8 cellular contexts compared by ENCODE assay signal in genomic region chr11:43419460-43419859, GRCh38.
DNase-seq lines count a peak whose midpoint lies in the region; ATAC-seq and TF ChIP-seq lines count a peak whose summit lies in the region.

No MANE protein-coding gene starts in this region.

- H3K4me3 Mint-ChIP-seq in naive thymus-derived CD4-positive, alpha-beta T cell = no peak overlapping the region

- no peaks in the 10 kb centered on the region for H3K4me1 ChIP-seq in RWPE2 (ENCODE audit: insufficient read depth, poor library complexity, severe bottlenecking)
- no peaks in the 10 kb centered on the region for H3K4me1 ChIP-seq in naive thymus-derived CD4-positive, alpha-beta T cell (ENCODE audit: control insufficient read depth in 2 of 2, insufficient read depth in 2 of 2, low read length in 2 of 2)

- TF ChIP-seq CTCF in AG04450 (IDR thresholded peaks at IDR 0.05; ENCODE audit: low read depth, low read length) (peak; percentile 75), RWPE2 (IDR thresholded peaks at IDR 0.05; ENCODE audit: poor library complexity, severe bottlenecking) (peak; percentile 86), dorsolateral prefrontal cortex (IDR thresholded peaks at IDR 0.05 in 54 of 56, conservative IDR thresholded peaks at IDR 0.05 in 2 of 56; ENCODE audit: low read depth in 1 of 56, partially characterized antibody in 56 of 56) (peak; percentile 37 to 76 (median 64))

- ATAC-seq in HG03354 (IDR thresholded peaks at IDR 0.05; ENCODE audit: poor library complexity, severe bottlenecking, unreplicated experiment) (peak; percentile 87), RWPE2 (ENCODE audit: low read depth) (peak; percentile 66), HG03139 (IDR thresholded peaks at IDR 0.05; ENCODE audit: unreplicated experiment) (no peak)
- ATAC-seq in naive thymus-derived CD4-positive, alpha-beta T cell = no peak

- H3K27me3 ChIP-seq in AG04450 (ENCODE audit: control insufficient read depth, insufficient read depth, low read length) (no peaks in the 10 kb centered on the region), RWPE2 (ENCODE audit: insufficient read depth, poor library complexity, severe bottlenecking) (no peaks in the 10 kb centered on the region), dorsolateral prefrontal cortex (no peaks in the 10 kb centered on the region)
- H3K27me3 ChIP-seq in naive thymus-derived CD4-positive, alpha-beta T cell (ENCODE audit: control insufficient read depth in 2 of 2, insufficient read depth in 2 of 2, low read length in 2 of 2) = no peaks in the 10 kb centered on the region

- no peaks in the 10 kb centered on the region for H3K9me3 Mint-ChIP-seq in naive thymus-derived CD4-positive, alpha-beta T cell

- intact Hi-C loops in dorsolateral prefrontal cortex (cut with DNase I) = no loop called here
- intact Hi-C loops in naive thymus-derived CD4-positive, alpha-beta T cell (cut with micrococcal nuclease) = loop anchor here in 1 of 2 donors (1.0 to 2.0 kb wide), 4 partner anchors 27 to 136 kb away; partner anchors contain the start of gene TTC17

- H3K36me3 ChIP-seq in RWPE2 (ENCODE audit: low read depth) = peaks cover 60% of the 10 kb centered on the region
- peaks cover 0 to 12% (median 0%) of the 10 kb centered on the region in 3 experiments for H3K36me3 ChIP-seq in naive thymus-derived CD4-positive, alpha-beta T cell (ENCODE audit: control insufficient read depth in 2 of 3, insufficient read depth in 3 of 3, low read length in 3 of 3)

- CTCF ChIA-PET in AG04450 (lab: Charles Lee) = interaction anchor here (0.6 to 5.2 kb wide), 35 partner anchors 8 to 433 kb away, joined by 3 to 51 read pairs (median 4); partner anchors contain the start of genes API5 and TTC17
- CTCF ChIA-PET in naive thymus-derived CD4-positive, alpha-beta T cell (lab: Charles Lee) = interaction anchor here (0.6 kb wide), 2 partner anchors 42 to 131 kb away, joined by 4 read pairs; no protein-coding TSS in a partner anchor

- H3K9me3 ChIP-seq in AG04450 (ENCODE audit: control insufficient read depth, insufficient read depth, low read length) (no peaks in the 10 kb centered on the region), RWPE2 (ENCODE audit: severe bottlenecking) (no peaks in the 10 kb centered on the region)
- H3K9me3 ChIP-seq in naive thymus-derived CD4-positive, alpha-beta T cell (ENCODE audit: control insufficient read depth in 2 of 3, low read length in 3 of 3) = no peaks in the 10 kb centered on the region

- POLR2A ChIA-PET in AG04450 (lab: Yijun Ruan, JAX) = interaction anchor here (0.6 kb wide), 1 partner anchor 21 kb away, joined by 4 read pairs; no protein-coding TSS in a partner anchor
- POLR2A ChIA-PET in naive thymus-derived CD4-positive, alpha-beta T cell (lab: Charles Lee) = no interaction called here

- no peak overlapping the region for H3K27ac Mint-ChIP-seq in naive thymus-derived CD4-positive, alpha-beta T cell

- peaks cover 5 to 24% (median 9%) of the 10 kb centered on the region in 5 donors for H3K36me3 Mint-ChIP-seq in naive thymus-derived CD4-positive, alpha-beta T cell

- H3K4me1 Mint-ChIP-seq in naive thymus-derived CD4-positive, alpha-beta T cell = peaks cover 0 to 3% (median 0%) of the 10 kb centered on the region in 7 donors

- no peak overlapping the region for H3K27ac ChIP-seq in AG04450 (ENCODE audit: low read depth, low read length)
- H3K27ac ChIP-seq in RWPE2 (ENCODE audit: poor library complexity, severe bottlenecking) = no peak overlapping the region
- H3K27ac ChIP-seq in dorsolateral prefrontal cortex = no peak overlapping the region
- no peak overlapping the region for H3K27ac ChIP-seq in naive thymus-derived CD4-positive, alpha-beta T cell (ENCODE audit: low read depth, low read length)

- no peaks in the 10 kb centered on the region for H3K27me3 Mint-ChIP-seq in naive thymus-derived CD4-positive, alpha-beta T cell

- no peak for DNase-seq in AG04450 (ENCODE audit: low read depth, low spot score)
- DNase-seq in EH (ENCODE audit: low read depth) = peak; percentile 56
- no peak for DNase-seq in RWPE2 (ENCODE audit: low spot score)
- DNase-seq in dorsolateral prefrontal cortex = peak in 1 of 10 donors; percentile 36
- peak in 6 of 9 donors; percentile 1 to 23 (median 8) for DNase-seq in naive thymus-derived CD4-positive, alpha-beta T cell
- DNase-seq in C1 segment of cervical spinal cord (lab: John Stamatoyannopoulos, UW) = no peak

- no peak overlapping the region for H3K4me3 ChIP-seq in AG04450 (ENCODE audit: low read depth, low read length)
- H3K4me3 ChIP-seq in RWPE2 (ENCODE audit: severe bottlenecking) = no peak overlapping the region
- no peak overlapping the region for H3K4me3 ChIP-seq in dorsolateral prefrontal cortex
- no peak overlapping the region for H3K4me3 ChIP-seq in naive thymus-derived CD4-positive, alpha-beta T cell (ENCODE audit: low read length)

Comparison
In these comparisons a context has a peak if more than half of its experiments do, and no peak if none do; other contexts are left out.
1. DNase-seq: peak in EH (single experiment) and naive thymus-derived CD4-positive, alpha-beta T cell (6 of 9); none in AG04450 (single experiment), RWPE2 (single experiment) and C1 segment of cervical spinal cord (0 of 14).
2. ATAC-seq: peak in HG03354 (single experiment) and RWPE2 (single experiment); none in naive thymus-derived CD4-positive, alpha-beta T cell (single experiment) and HG03139 (single experiment).
3. Peak in every context shown above with its lines, with median percentiles within 50 percentile points of each other: CTCF ChIP-seq.